In genomic region chr6:6684365-6684833, GRCh38 we compare ENCODE assay signal across 8 cellular contexts.
DNase-seq lines count a peak whose midpoint lies in the region; ATAC-seq and TF ChIP-seq lines count a peak whose summit lies in the region.

No MANE protein-coding gene starts in this region.

- no peak overlapping the region for H3K4me3 ChIP-seq in coronary artery

- no peaks in the 10 kb centered on the region for H3K9me3 Mint-ChIP-seq in activated CD4-positive, alpha-beta memory T cell treated with anti-CD3 and anti-CD28 coated beads for 36 hours
- H3K9me3 Mint-ChIP-seq in stimulated activated memory B cell treated with anti-CD40 and anti-IgM and Interleukin-4, amounts not matched to agents 10 μg/mL and 1 μg/mL and 100 μg/mL, for 72 hours: no peaks in the 10 kb centered on the region

- ATAC-seq in HG02885 (IDR thresholded peaks at IDR 0.05; ENCODE audit: poor library complexity, unreplicated experiment): peak; percentile 90
- ATAC-seq in stimulated activated memory B cell treated with anti-CD40 and anti-IgM and Interleukin-4, amounts not matched to agents 10 μg/mL and 1 μg/mL and 100 μg/mL, for 72 hours: peak; percentile 93

- TF ChIP-seq CTCF in coronary artery (IDR thresholded peaks at IDR 0.05): no peak

- peaks cover 4% of the 10 kb centered on the region for H3K27me3 Mint-ChIP-seq in activated CD4-positive, alpha-beta memory T cell treated with anti-CD3 and anti-CD28 coated beads for 36 hours
- no peaks in the 10 kb centered on the region for H3K27me3 Mint-ChIP-seq in stimulated activated memory B cell treated with anti-CD40 and anti-IgM and Interleukin-4, amounts not matched to agents 10 μg/mL and 1 μg/mL and 100 μg/mL, for 72 hours

- POLR2A ChIA-PET in activated CD4-positive, alpha-beta memory T cell treated with anti-CD3 and anti-CD28 coated beads for 36 hours (lab: Charles Lee): no interaction called here

- no peaks in the 10 kb centered on the region for H3K36me3 Mint-ChIP-seq in activated CD4-positive, alpha-beta memory T cell treated with anti-CD3 and anti-CD28 coated beads for 36 hours
- H3K36me3 Mint-ChIP-seq in stimulated activated memory B cell treated with anti-CD40 and anti-IgM and Interleukin-4, amounts not matched to agents 10 μg/mL and 1 μg/mL and 100 μg/mL, for 72 hours: no peaks in the 10 kb centered on the region

- intact Hi-C loops in activated CD4-positive, alpha-beta memory T cell treated with anti-CD3 and anti-CD28 coated beads for 36 hours (cut with micrococcal nuclease): loop anchor here (1.0 to 10.0 kb wide), 9 partner anchors 8 to 930 kb away; partner anchors contain the start of gene RREB1

- H3K27ac ChIP-seq in coronary artery: no peak overlapping the region

- peaks cover 33% of the 10 kb centered on the region for H3K4me1 Mint-ChIP-seq in activated CD4-positive, alpha-beta memory T cell treated with anti-CD3 and anti-CD28 coated beads for 36 hours (ENCODE audit: low read depth)
- peaks cover 23% of the 10 kb centered on the region for H3K4me1 Mint-ChIP-seq in stimulated activated memory B cell treated with anti-CD40 and anti-IgM and Interleukin-4, amounts not matched to agents 10 μg/mL and 1 μg/mL and 100 μg/mL, for 72 hours

- CTCF ChIA-PET in activated CD4-positive, alpha-beta memory T cell treated with anti-CD3 and anti-CD28 coated beads for 36 hours (lab: Charles Lee): interaction anchor here (0.5 to 1.2 kb wide), 3 partner anchors 12 to 323 kb away, joined by 3 read pairs; no protein-coding TSS in a partner anchor

- peak; percentile 15 for DNase-seq in activated T-cell treated with anti-CD3 and anti-CD28 coated beads for 48 hours (ENCODE audit: low read depth)
- no peak for DNase-seq in activated T-cell treated with anti-CD3 and anti-CD28 coated beads for 4 hours
- DNase-seq in activated CD4-positive, alpha-beta memory T cell treated with anti-CD3 and anti-CD28 coated beads for 36 hours: peak; percentile 75
- no peak for DNase-seq in coronary artery (ENCODE audit: low spot score)
- no peak for DNase-seq in activated effector memory CD4-positive, alpha-beta T cell treated with anti-CD3 and anti-CD28 coated beads, Interleukin-2, amount 50 U/mL, for 16 hours
- no peak for DNase-seq in NCI-H446 treated with DMSO at 0.1 percent for 48 hours (lab: John Stamatoyannopoulos, UW)

- peak overlapping the region; percentile 20 for H3K27ac Mint-ChIP-seq in activated CD4-positive, alpha-beta memory T cell treated with anti-CD3 and anti-CD28 coated beads for 36 hours
- H3K27ac Mint-ChIP-seq in stimulated activated memory B cell treated with anti-CD40 and anti-IgM and Interleukin-4, amounts not matched to agents 10 μg/mL and 1 μg/mL and 100 μg/mL, for 72 hours: peak overlapping the region; percentile 4

- peak overlapping the region; percentile 7 for H3K4me3 Mint-ChIP-seq in activated CD4-positive, alpha-beta memory T cell treated with anti-CD3 and anti-CD28 coated beads for 36 hours
- H3K4me3 Mint-ChIP-seq in stimulated activated memory B cell treated with anti-CD40 and anti-IgM and Interleukin-4, amounts not matched to agents 10 μg/mL and 1 μg/mL and 100 μg/mL, for 72 hours: peak overlapping the region; percentile 37

Comparison
In these comparisons a context has a peak if more than half of its experiments do, and no peak if none do; other contexts are left out.
1. DNase-seq: peak in activated T-cell treated with anti-CD3 and anti-CD28 coated beads for 48 hours (single experiment) and activated CD4-positive, alpha-beta memory T cell treated with anti-CD3 and anti-CD28 coated beads for 36 hours (single experiment); none in activated T-cell treated with anti-CD3 and anti-CD28 coated beads for 4 hours (single experiment), coronary artery (single experiment), activated effector memory CD4-positive, alpha-beta T cell treated with anti-CD3 and anti-CD28 coated beads, Interleukin-2, amount 50 U/mL, for 16 hours (single experiment) and NCI-H446 treated with DMSO at 0.1 percent for 48 hours (single experiment).